Comparison of ENCODE assay signal across 1 cellular context in the genomic region with DNA sequence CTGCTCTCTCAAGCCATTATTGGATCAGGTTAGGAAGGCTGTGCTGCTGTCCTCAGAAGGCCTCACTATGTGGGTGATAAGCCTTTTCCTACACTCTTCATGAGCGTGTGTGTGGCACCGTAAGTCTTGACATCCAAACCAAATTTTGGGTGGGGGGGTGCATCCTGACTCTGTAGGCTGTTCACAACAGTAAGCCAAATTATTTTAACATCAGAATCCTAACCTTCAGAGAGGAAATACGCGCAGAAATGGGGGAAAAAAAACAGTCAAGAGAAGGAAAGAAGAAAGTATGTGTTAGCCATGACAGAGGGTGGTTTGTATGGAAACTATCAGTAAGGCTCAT.
TF ChIP-seq lines count a peak whose summit lies in the region.

No MANE protein-coding gene starts in this region.

TF ChIP-seq in WTC11, 78 proteins besides CTCF, POLR2A, EP300 and RAD21 (continued from another document):
- TF ChIP-seq ARID4B (CRISPR knock-in tag; IDR thresholded peaks at IDR 0.05; ENCODE audit: borderline replicate concordance) (no peak), NR2C2 (CRISPR knock-in tag; IDR thresholded peaks at IDR 0.05) (no peak), ESRRA (CRISPR knock-in tag; IDR thresholded peaks at IDR 0.05; ENCODE audit: borderline replicate concordance) (no peak), OVOL2 (CRISPR knock-in tag; IDR thresholded peaks at IDR 0.05; ENCODE audit: borderline replicate concordance) (no peak), TCF7 (CRISPR knock-in tag; IDR thresholded peaks at IDR 0.05; ENCODE audit: low read depth) (no peak), GTF2I (CRISPR knock-in tag; conservative IDR thresholded peaks at IDR 0.05) (no peak), ZNF396 (CRISPR knock-in tag; IDR thresholded peaks at IDR 0.05; ENCODE audit: borderline replicate concordance) (no peak), ZNF416 (CRISPR knock-in tag; IDR thresholded peaks at IDR 0.05) (no peak), RORB (CRISPR knock-in tag; IDR thresholded peaks at IDR 0.05) (no peak), E2F4 (CRISPR knock-in tag; IDR thresholded peaks at IDR 0.05; ENCODE audit: borderline replicate concordance, low read depth) (no peak)
